In genomic region chr14:55654233-55654632, GRCh38 we compare ENCODE assay signal across 22 cellular contexts.
A peak's percentile ranks its signal among the peaks of the same experiment; 100 is the strongest.
DNase-seq lines count a peak whose midpoint lies in the region; ATAC-seq and TF ChIP-seq lines count a peak whose summit lies in the region.
"Had no signal": no experiment of that assay in that cellular context is flagged by ENCODE, and none has a peak within 500 bp of the region (broad histone marks: within the 10 kb centered on the region; RNA-seq: fewer than 3 reads in every experiment).

No MANE protein-coding gene starts in this region.

- 22% methylated on average over 2 of the region's 2 CpGs for WGBS in right lobe of liver (ENCODE audit: insufficient coverage, low coverage, low lambda C conversion rate, missing lambda C conversion rate)

- peaks cover 0 to 55% (median 21%) of the 10 kb centered on the region in 4 donors for H3K36me3 ChIP-seq in right lobe of liver

- DNase-seq in LNCaP clone FGC (ENCODE audit: low read depth) (peak; percentile 56), amniotic epithelial cell (ENCODE audit: low read depth) (peak; percentile 81), fibroblast of the aortic adventitia (ENCODE audit: low read depth) (peak; percentile 12), right lobe of liver (no peak), superior temporal gyrus (ENCODE audit: extremely low spot score) (no peak), posterior cingulate gyrus (no peak)
- DNase-seq: CD8-positive, alpha-beta T cell; GDM1; H9; Karpas-422; NCI-H1092 treated with DMSO at 0.1 percent for 48 hours; NCI-H1436; NCI-H1930; NCI-H2107; NCI-H524; NCI-H748 treated with DMSO at 0.1 percent for 48 hours; SIG-M5 had no signal

- H3K4me3 ChIP-seq in LNCaP clone FGC (ENCODE audit: low read depth, low read length) = no peak overlapping the region
- no peak overlapping the region for H3K4me3 ChIP-seq in fibroblast of the aortic adventitia (ENCODE audit: low read depth, low read length)
- no peak overlapping the region for H3K4me3 ChIP-seq in right lobe of liver
- H3K4me3 ChIP-seq: GM12878, GM23338, SK-N-MC had no signal

- no peak for TF ChIP-seq POLR2A in right lobe of liver (IDR thresholded peaks at IDR 0.05)

- H3K27me3 ChIP-seq in right lobe of liver = no peaks in the 10 kb centered on the region

- H3K9me3 ChIP-seq in right lobe of liver = no peaks in the 10 kb centered on the region
- H3K9me3 ChIP-seq: Caco-2 had no signal

- H3K4me1 ChIP-seq in right lobe of liver = peaks cover 0 to 3% (median 0%) of the 10 kb centered on the region in 4 donors

- no peak overlapping the region for H3K27ac ChIP-seq in right lobe of liver
- H3K27ac ChIP-seq: SK-N-MC had no signal

- ATAC-seq in right lobe of liver = peak; percentile 72 to 86 (median 80)
- ATAC-seq in HG02852 (IDR thresholded peaks at IDR 0.05; ENCODE audit: unreplicated experiment) = no peak
- ATAC-seq: CD8-positive, alpha-beta T cell; GM12878; GM23338 had no signal

- TF ChIP-seq CTCF in LNCaP clone FGC (IDR thresholded peaks at IDR 0.05; ENCODE audit: control insufficient read depth, extremely low read depth, insufficient read depth) (no peak), fibroblast of the aortic adventitia (IDR thresholded peaks at IDR 0.05; ENCODE audit: insufficient read depth, low read length) (no peak), right lobe of liver (IDR thresholded peaks at IDR 0.05) (no peak)

- intact Hi-C loops in right lobe of liver (cut with DNase I) = no loop called here
- intact Hi-C loops in posterior cingulate gyrus (cut with DNase I) = loop anchor here (10.0 kb wide), 1 partner anchor 639 kb away; no protein-coding TSS in a partner anchor

Comparison
In these comparisons a context has a peak if more than half of its experiments do, and no peak if none do; other contexts are left out.
1. DNase-seq: peak in LNCaP clone FGC (single experiment), amniotic epithelial cell (single experiment) and fibroblast of the aortic adventitia (single experiment); none in right lobe of liver (0 of 3), superior temporal gyrus (single experiment) and posterior cingulate gyrus (0 of 10).